In the genomic region with DNA sequence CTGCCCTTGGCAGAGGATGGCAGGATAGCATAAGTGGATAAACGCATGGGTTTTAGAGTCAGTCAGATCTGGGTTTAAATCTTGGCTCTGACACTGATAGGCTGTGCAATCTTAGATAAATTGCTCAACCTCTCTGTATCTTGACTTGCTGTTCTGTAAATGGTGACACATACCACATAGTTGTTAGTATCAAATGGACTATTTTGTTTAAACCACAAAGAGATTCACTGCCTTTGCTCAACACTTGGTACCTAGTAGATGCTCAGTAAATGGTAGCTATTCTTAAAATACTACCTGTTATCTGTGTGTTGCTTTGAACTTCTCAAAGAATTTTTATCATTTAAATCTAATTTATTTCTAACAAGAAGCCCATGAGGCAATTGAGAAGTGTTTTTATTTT, we compare ENCODE assay signal across 34 cellular contexts. TPM values are rescaled to one million over a fixed set of nuclear protein-coding genes. Genes with fewer than 3 reads are reported as not detected.
"Had no signal": no experiment of that assay in that cellular context is flagged by ENCODE, and none has a peak within 500 bp of the region (broad histone marks: within the 10 kb centered on the region; RNA-seq: fewer than 3 reads in every experiment).

No MANE protein-coding gene starts in this region.

- H3K36me3 ChIP-seq: pancreas, transverse colon had no signal

- H3K27ac Mint-ChIP-seq: activated CD8-positive, alpha-beta T cell treated with anti-CD3 and anti-CD28 coated beads for 36 hours; activated naive CD8-positive, alpha-beta T cell; activated T-cell treated with anti-CD3 and anti-CD28 coated beads, Interleukin-2, amount 50 U/mL, for 72 hours; endodermal cell; natural killer cell treated with Interleukin-12 subunit alpha and Interleukin-12 subunit beta and Interleukin-15 and Interleukin-18, amount 100 ng/mL, for 72 hours; WTC11 had no signal

- H3K4me3 Mint-ChIP-seq: activated CD8-positive, alpha-beta T cell treated with anti-CD3 and anti-CD28 coated beads for 36 hours; activated naive CD8-positive, alpha-beta T cell; activated T-cell treated with anti-CD3 and anti-CD28 coated beads, Interleukin-2, amount 50 U/mL, for 72 hours; endodermal cell; natural killer cell treated with Interleukin-12 subunit alpha and Interleukin-12 subunit beta and Interleukin-15 and Interleukin-18, amount 100 ng/mL, for 72 hours; WTC11 had no signal

- H3K27ac ChIP-seq: brain microvascular endothelial cell, pancreas, psoas muscle, testis, transverse colon had no signal

- H3K4me3 ChIP-seq: esophagus muscularis mucosa, mucosa of descending colon, pancreas, psoas muscle, sigmoid colon, smooth muscle cell, testis, transverse colon had no signal

- DNase-seq: activated CD4-positive, alpha-beta T cell treated with anti-CD3 and anti-CD28 coated beads for 1 hour; activated CD4-positive, alpha-beta T cell treated with anti-CD3 and anti-CD28 coated beads, Interleukin-2, amount 50 U/mL, for 1 hour; activated CD8-positive, alpha-beta T cell treated with anti-CD3 and anti-CD28 coated beads for 36 hours; activated effector memory CD4-positive, alpha-beta T cell treated with Interleukin-2 at 50 U/mL for 16 hours; activated naive CD4-positive, alpha-beta T cell treated with Interleukin-2 at 50 U/mL for 16 hours; activated T-cell treated with anti-CD3 and anti-CD28 coated beads, Interleukin-2, amount 50 U/mL, for 72 hours; aorta; brain microvascular endothelial cell; caudate nucleus; endodermal cell; glutamatergic neuron; left cardiac atrium; left ventricle myocardium superior; mucosa of descending colon; nucleus accumbens; pancreas; psoas muscle; sigmoid colon; stimulated activated CD4-positive, alpha-beta T cell treated with anti-CD3 and anti-CD28 coated beads, Interleukin-15, amount 100 ng/mL, for 24 hours; stimulated activated CD4-positive, alpha-beta T cell treated with anti-CD3 and anti-CD28 coated beads, Interleukin-2, amount 100 ng/mL, for 24 hours; stimulated activated naive CD4-positive, alpha-beta T cell; T-helper 2 cell; testis; transverse colon had no signal

- H3K27me3 Mint-ChIP-seq: activated CD8-positive, alpha-beta T cell treated with anti-CD3 and anti-CD28 coated beads for 36 hours; activated naive CD8-positive, alpha-beta T cell; natural killer cell treated with Interleukin-12 subunit alpha and Interleukin-12 subunit beta and Interleukin-15 and Interleukin-18, amount 100 ng/mL, for 72 hours had no signal

- H3K9me3 ChIP-seq: esophagus muscularis mucosa, mucosa of descending colon, pancreas, psoas muscle, sigmoid colon, testis, transverse colon had no signal

- H3K27me3 ChIP-seq: brain microvascular endothelial cell, esophagus muscularis mucosa, pancreas, sigmoid colon, testis, transverse colon had no signal

- H3K4me2 ChIP-seq: smooth muscle cell had no signal

- H3K36me3 Mint-ChIP-seq: activated naive CD8-positive, alpha-beta T cell; natural killer cell treated with Interleukin-12 subunit alpha and Interleukin-12 subunit beta and Interleukin-15 and Interleukin-18, amount 100 ng/mL, for 72 hours; WTC11 had no signal

- FAIRE-seq: frontal cortex, islet of Langerhans, pancreas had no signal

- H3K9me3 Mint-ChIP-seq: activated CD8-positive, alpha-beta T cell treated with anti-CD3 and anti-CD28 coated beads for 36 hours; activated T-cell treated with anti-CD3 and anti-CD28 coated beads, Interleukin-2, amount 50 U/mL, for 72 hours; natural killer cell treated with Interleukin-12 subunit alpha and Interleukin-12 subunit beta and Interleukin-15 and Interleukin-18, amount 100 ng/mL, for 72 hours had no signal

RNA-seq across cellular contexts. Expression of a gene that starts 39.5 kb away (rescaled TPM):
- total RNA-seq: activated CD8-positive, alpha-beta T cell treated with anti-CD3 and anti-CD28 coated beads for 36 hours; activated T-cell treated with anti-CD3 and anti-CD28 coated beads, Interleukin-2, amount 50 U/mL, for 72 hours; endodermal cell; esophagus muscularis mucosa; frontal cortex; left ventricle myocardium superior; lung microvascular endothelial cell; mesenteric fat pad; mucosa of descending colon; natural killer cell treated with Interleukin-12 subunit alpha and Interleukin-12 subunit beta and Interleukin-15 and Interleukin-18, amount 100 ng/mL, for 72 hours; pancreas; psoas muscle; sigmoid colon; smooth muscle cell; transverse colon; urinary bladder; WTC11 had no signal
